ENCODE assay signal across 29 cellular contexts in genomic region chr11:127059286-127060200, GRCh38. TPM values are rescaled to one million over a fixed set of nuclear protein-coding genes. Genes with fewer than 3 reads are reported as not detected.
DNase-seq lines count a peak whose midpoint lies in the region; ATAC-seq, FAIRE-seq and TF ChIP-seq lines count a peak whose summit lies in the region.
"Had no signal": no experiment of that assay in that cellular context is flagged by ENCODE, and none has a peak within 500 bp of the region (broad histone marks: within the 10 kb centered on the region; RNA-seq: fewer than 3 reads in every experiment).

No MANE protein-coding gene starts in this region.

- CTCF ChIA-PET in H1 (lab: Charles Lee; ENCODE audit: partially characterized antibody), result interaction anchor here (0.6 to 1.4 kb wide), 7 partner anchors 13 to 730 kb away, joined by 3 to 7 read pairs (median 3); no protein-coding TSS in a partner anchor

- H4K91ac ChIP-seq in H1 (replicated peaks; ENCODE audit: insufficient read length, low read length), result no peak overlapping the region

- H3K4me3 Mint-ChIP-seq in HFFc6, result peak overlapping the region; percentile 55
- H3K4me3 Mint-ChIP-seq: activated CD8-positive, alpha-beta T cell treated with anti-CD3 and anti-CD28 coated beads for 36 hours; CD4-positive, alpha-beta memory T cell; IgD-negative memory B cell; naive thymus-derived CD8-positive, alpha-beta T cell; T-helper 17 cell had no signal

- no peaks in the 10 kb centered on the region for H3K23me2 ChIP-seq in H1 (ENCODE audit: low read depth, low read length)

- TF ChIP-seq POLR2A in H1 (IDR thresholded peaks at IDR 0.05; ENCODE audit: control extremely low read depth in 1 of 2, low read depth in 2 of 2, low read length in 2 of 2) (no peak), gastrocnemius medialis (IDR thresholded peaks at IDR 0.05) (no peak), thyroid gland (IDR thresholded peaks at IDR 0.05) (no peak)

- no peak overlapping the region for H2AK5ac ChIP-seq in H1 (ENCODE audit: low read depth, low read length)

- H2BK5ac ChIP-seq in H1 (ENCODE audit: low read depth, low read length), result no peak overlapping the region

- peaks cover 18% of the 10 kb centered on the region for H3K27me3 Mint-ChIP-seq in HFFc6 (ENCODE audit: insufficient read depth)
- H3K27me3 Mint-ChIP-seq: IgD-negative memory B cell, T-helper 17 cell had no signal

- no peak overlapping the region for H2BK20ac ChIP-seq in H1 (ENCODE audit: low read length)

- DNase-seq in Daoy (ENCODE audit: low read depth) (peak; percentile 51), HFFc6 (peak; percentile 49), H1 (ENCODE audit: low read depth in 1 of 2, low spot score in 2 of 2) (no peak), posterior cingulate gyrus (peak in 8 of 10 donors; percentile 31 to 92 (median 59)), gastrocnemius medialis (no peak), thyroid gland (no peak), DMS53 (lab: John Stamatoyannopoulos, UW) (no peak)
- DNase-seq: activated CD4-positive, CD25-positive, alpha-beta regulatory T cell treated with anti-CD3 and anti-CD28 coated beads, Interleukin-2, amount 50 U/mL, for 72 hours; activated CD8-positive, alpha-beta T cell treated with anti-CD3 and anti-CD28 coated beads for 36 hours; AML-193; aorta; CD4-positive, alpha-beta memory T cell; dermis blood vessel endothelial cell; DMS 273 treated with DMSO at 0.1 percent for 48 hours; left ventricle myocardium inferior; naive thymus-derived CD8-positive, alpha-beta T cell; NCI-H1105 treated with DMSO at 0.1 percent for 48 hours; NCI-H2081; NCI-H226; NCI-H748 treated with DMSO at 0.1 percent for 48 hours; retina; SK-N-SH; stimulated activated CD4-positive, alpha-beta T cell treated with anti-CD3 and anti-CD28 coated beads, Interleukin-2, amount 100 ng/mL, for 24 hours; T-helper 17 cell had no signal

- no peak overlapping the region for H4K5ac ChIP-seq in H1 (ENCODE audit: insufficient read length, low read depth, low read length)

- no peak overlapping the region for H2BK12ac ChIP-seq in H1 (ENCODE audit: low read depth, low read length)

- H2BK120ac ChIP-seq in H1 (replicated peaks; ENCODE audit: low read depth, low read length), result no peak overlapping the region

- H3K36me3 ChIP-seq in H1 (ENCODE audit: control insufficient read depth in 2 of 4, insufficient read depth in 4 of 4, low read length in 3 of 4) (no peaks in the 10 kb centered on the region), gastrocnemius medialis (no peaks in the 10 kb centered on the region), thyroid gland (no peaks in the 10 kb centered on the region)
- H3K36me3 ChIP-seq: left ventricle myocardium inferior had no signal

- H4K8ac ChIP-seq in H1 (ENCODE audit: extremely low read depth, insufficient read depth, low read length), result no peak overlapping the region

- H3K14ac ChIP-seq in H1 (ENCODE audit: insufficient read length), result no peak overlapping the region

- H3K4ac ChIP-seq in H1 (replicated peaks; ENCODE audit: insufficient read length, low read depth, low read length), result no peak overlapping the region

- no peak for TF ChIP-seq EP300 in H1 (IDR thresholded peaks at IDR 0.05; ENCODE audit: borderline replicate concordance in 1 of 2, low read depth in 2 of 2, low read length in 2 of 2)

- no peaks in the 10 kb centered on the region for H3K36me3 Mint-ChIP-seq in HFFc6 (ENCODE audit: low read depth)
- H3K36me3 Mint-ChIP-seq: activated naive CD4-positive, alpha-beta T cell treated with anti-CD3 and anti-CD28 coated beads, Interleukin-2, amount 50 U/mL, for 72 hours; CD4-positive, alpha-beta memory T cell; IgD-negative memory B cell; naive thymus-derived CD8-positive, alpha-beta T cell had no signal

- peaks cover 17% of the 10 kb centered on the region for H3K4me1 Mint-ChIP-seq in HFFc6 (ENCODE audit: low read depth)
- H3K4me1 Mint-ChIP-seq: CD4-positive, alpha-beta memory T cell; IgD-negative memory B cell; T-helper 17 cell had no signal

- no peak overlapping the region for H3K4me3 ChIP-seq in H1 (ENCODE audit: extremely low read depth in 1 of 4, insufficient read depth in 2 of 4, low read depth in 3 of 4, low read length in 4 of 4)
- H3K4me3 ChIP-seq in gastrocnemius medialis, result no peak overlapping the region
- no peak overlapping the region for H3K4me3 ChIP-seq in thyroid gland (replicated peaks in 1 of 3)
- H3K4me3 ChIP-seq: left ventricle myocardium inferior had no signal

- no peak overlapping the region for H3K23ac ChIP-seq in H1 (ENCODE audit: insufficient read length)

- H3K27me3 ChIP-seq in H1 (replicated peaks in 1 of 4; ENCODE audit: control insufficient read depth in 3 of 4, extremely low read depth in 1 of 4, insufficient read depth in 3 of 4, low read length in 3 of 4), result no peaks in the 10 kb centered on the region; a peak in 1 of 7 replicates
- H3K27me3 ChIP-seq in gastrocnemius medialis, result no peaks in the 10 kb centered on the region
- no peaks in the 10 kb centered on the region for H3K27me3 ChIP-seq in thyroid gland

- H3K27ac ChIP-seq in H1 (ENCODE audit: low read depth, low read length) (no peak overlapping the region), gastrocnemius medialis (no peak overlapping the region), thyroid gland (no peak overlapping the region)
- H3K27ac ChIP-seq: left ventricle myocardium inferior had no signal

- TF ChIP-seq RAD21 in H1 (IDR thresholded peaks at IDR 0.05 in 1 of 2, conservative IDR thresholded peaks at IDR 0.05 in 1 of 2; ENCODE audit: low read depth in 2 of 2, low read length in 2 of 2), result no peak

- no peaks in the 10 kb centered on the region for H3K79me2 ChIP-seq in H1 (ENCODE audit: control insufficient read depth in 1 of 2, insufficient read depth in 2 of 2, low read length in 2 of 2)

- H3K18ac ChIP-seq in H1 (ENCODE audit: extremely low read depth, low read length), result no peak overlapping the region; the same call in 1 of the 2 replicates

- H4K20me1 ChIP-seq in H1 (replicated peaks in 1 of 2; ENCODE audit: control insufficient read depth in 1 of 2, insufficient read depth in 2 of 2, low read length in 2 of 2), result no peaks in the 10 kb centered on the region

- no peak overlapping the region for H3K4me2 ChIP-seq in H1 (ENCODE audit: insufficient read depth in 1 of 2, low read depth in 2 of 2, low read length in 2 of 2)
- H3K4me2 ChIP-seq: SK-N-SH had no signal

- no peak for FAIRE-seq in H1 (lab: Jason Lieb, UNC)
- FAIRE-seq: G401.6, H54 had no signal

- no peak for ATAC-seq in gastrocnemius medialis
- ATAC-seq: activated CD8-positive, alpha-beta T cell treated with anti-CD3 and anti-CD28 coated beads for 36 hours; activated naive CD4-positive, alpha-beta T cell treated with anti-CD3 and anti-CD28 coated beads, Interleukin-2, amount 50 U/mL, for 72 hours; naive thymus-derived CD8-positive, alpha-beta T cell; T-helper 17 cell had no signal

- no peaks in the 10 kb centered on the region for H3K9me3 Mint-ChIP-seq in HFFc6
- H3K9me3 Mint-ChIP-seq: activated CD8-positive, alpha-beta T cell treated with anti-CD3 and anti-CD28 coated beads for 36 hours; naive thymus-derived CD8-positive, alpha-beta T cell had no signal

- in situ Hi-C loops in gastrocnemius medialis (cut with MboI; ENCODE audit: low sequenced_read_pairs in 4 of 4), result no loop called here

- no peak overlapping the region for H3K56ac ChIP-seq in H1 (replicated peaks; ENCODE audit: insufficient read length, low read depth, low read length)

- POLR2A ChIA-PET in H1 (lab: Charles Lee; ENCODE audit: partially characterized antibody), result no interaction called here

- intact Hi-C loops in posterior cingulate gyrus (cut with DNase I), result no loop called here
- intact Hi-C loops in gastrocnemius medialis (cut with DNase I; ENCODE audit: low total_unique reads), result no loop called here
- intact Hi-C loops in thyroid gland (cut with DNase I), result no loop called here

- peak overlapping the region; percentile 22; the same call in 1 of the 2 replicates for H3K27ac Mint-ChIP-seq in HFFc6
- H3K27ac Mint-ChIP-seq: activated CD8-positive, alpha-beta T cell treated with anti-CD3 and anti-CD28 coated beads for 36 hours; activated naive CD4-positive, alpha-beta T cell treated with anti-CD3 and anti-CD28 coated beads, Interleukin-2, amount 50 U/mL, for 72 hours; CD4-positive, alpha-beta memory T cell; IgD-negative memory B cell; naive thymus-derived CD8-positive, alpha-beta T cell; T-helper 17 cell had no signal

- no peaks in the 10 kb centered on the region for H3K9me3 ChIP-seq in H1 (ENCODE audit: insufficient read depth in 2 of 2, low read depth in 1 of 2, low read length in 1 of 2)
- no peaks in the 10 kb centered on the region for H3K9me3 ChIP-seq in gastrocnemius medialis
- no peaks in the 10 kb centered on the region for H3K9me3 ChIP-seq in thyroid gland
- H3K9me3 ChIP-seq: left ventricle myocardium inferior, SK-N-SH had no signal

- 90% methylated on average over 19 of the region's 19 CpGs; no CpG with 5 or more reads in 1 of the 2 experiments for WGBS in H1 (ENCODE audit: extremely low coverage in 1 of 2, insufficient coverage in 1 of 2, insufficient read length in 1 of 2, insufficient replicate concordance in 2 of 2, low coverage in 1 of 2, low lambda C conversion rate in 2 of 2, missing lambda C conversion rate in 1 of 2), 2 experiments
- 76 to 85% methylated on average over 19 of the region's 19 CpGs for WGBS in thyroid gland, 2 donors

- no peak overlapping the region for H2AFZ ChIP-seq in H1 (ENCODE audit: low read length)

- no peak for TF ChIP-seq CTCF in HFFc6 (IDR thresholded peaks at IDR 0.05)
- TF ChIP-seq CTCF in H1 (IDR thresholded peaks at IDR 0.05; ENCODE audit: control extremely low read depth in 1 of 3, insufficient read depth in 1 of 3, low read depth in 1 of 3, low read length in 3 of 3), result no peak
- no peak for TF ChIP-seq CTCF in gastrocnemius medialis (IDR thresholded peaks at IDR 0.05 in 4 of 5, conservative IDR thresholded peaks at IDR 0.05 in 1 of 5)
- TF ChIP-seq CTCF in thyroid gland (IDR thresholded peaks at IDR 0.05), result no peak

- peaks cover 3 to 7% (median 6%) of the 10 kb centered on the region in 4 experiments; a peak in 5 of 7 replicates for H3K4me1 ChIP-seq in H1 (replicated peaks in 1 of 4; ENCODE audit: control insufficient read depth in 3 of 4, insufficient read depth in 4 of 4, low read length in 3 of 4)
- no peaks in the 10 kb centered on the region for H3K4me1 ChIP-seq in gastrocnemius medialis
- H3K4me1 ChIP-seq in thyroid gland, result no peaks in the 10 kb centered on the region
- H3K4me1 ChIP-seq: left ventricle myocardium inferior had no signal

- H3K9ac ChIP-seq in H1 (replicated peaks in 1 of 4; ENCODE audit: extremely low read depth in 1 of 4, low read depth in 3 of 4, low read length in 3 of 4), result 0 out of 7 replicates have a peak overlapping the region, but pooled peaks of 1 of the 4 experiments have one; percentile 19
- H3K9ac ChIP-seq: SK-N-SH had no signal

- H2BK15ac ChIP-seq in H1 (ENCODE audit: low read length), result 0 out of 2 replicates have a peak overlapping the region, but pooled peaks have one; percentile 54

- H3K79me1 ChIP-seq in H1 (ENCODE audit: low read depth, low read length), result no peaks in the 10 kb centered on the region

RNA-seq across cellular contexts. Expression of gene KIRREL3, which starts 59.0 kb away (rescaled TPM):
- 2.4 and 4.1 TPM in 2 replicates for total RNA-seq in Daoy (2014; rRNA removed; shearing (Covaris generic))
- 10 to 100 TPM; 22.2 to 38.2 (median 33.2) TPM for total RNA-seq in HFFc6 (2021; fragmentation: NEBNext Ultra II Directional; extraction: Animal tissue kit (Norgen Biotek cat#: 25700))
- total RNA-seq in H1 (2021; fragmentation: NEBNext Ultra II Directional; extraction: Animal tissue kit (Norgen Biotek cat#: 25700)), result 0.32 and 0.36 TPM in 2 replicates
- 0.29 and 0.46 TPM in 2 replicates for polyA plus RNA-seq in H1 (2011; rRNA removed)
- polyA plus RNA-seq in H1 (2011; cell fraction: cytosol; rRNA removed), result 0.27 TPM
- polyA plus RNA-seq in H1 (2011; cell fraction: nucleus; rRNA removed), result 0.58 TPM
- 0.22 to 0.77 TPM (median 0.49 TPM) in 4 replicates for polyA plus RNA-seq in H1 (2012, experiment 1 of 2)
- polyA plus RNA-seq in H1 (2012, experiment 2 of 2), result 0.18 TPM
- 0.22 TPM for polyA plus RNA-seq in H1 (2013, experiment 1 of 2)
- polyA plus RNA-seq in H1 (2013, experiment 2 of 2), result 0.22 TPM
- 0.32 TPM in 2 replicates for polyA minus RNA-seq in H1 (2011; rRNA and poly(A)+ RNA removed)
- polyA minus RNA-seq in H1 (2011; cell fraction: cytosol; rRNA and poly(A)+ RNA removed), result not detected
- polyA minus RNA-seq in H1 (2011; cell fraction: nucleus; rRNA and poly(A)+ RNA removed), result 1.5 TPM
- under 1 TPM in 1 of 4 donors, not detected in 3; 0.10 TPM for total RNA-seq in gastrocnemius medialis
- under 1 TPM in 1 of 4 donors, not detected in 3; 0.78 TPM for total RNA-seq in thyroid gland
- total RNA-seq: activated CD8-positive, alpha-beta T cell treated with anti-CD3 and anti-CD28 coated beads for 36 hours; activated naive CD4-positive, alpha-beta T cell treated with anti-CD3 and anti-CD28 coated beads, Interleukin-2, amount 50 U/mL, for 72 hours; CD4-positive, alpha-beta memory T cell; dermis blood vessel endothelial cell; naive thymus-derived CD8-positive, alpha-beta T cell; subcutaneous adipose tissue; T-helper 17 cell had no signal
- polyA plus RNA-seq: aorta; CD4-positive, alpha-beta memory T cell; IgD-negative memory B cell; naive thymus-derived CD8-positive, alpha-beta T cell had no signal

Comparison
In these comparisons a context has a peak if more than half of its experiments do, and no peak if none do; other contexts are left out.
1. DNase-seq: peak in Daoy (single experiment), HFFc6 (single experiment) and posterior cingulate gyrus (8 of 10); none in H1 (0 of 2), gastrocnemius medialis (0 of 2), thyroid gland (0 of 2) and DMS53 (single experiment).